Comparison of ENCODE assay signal across 8 cellular contexts in the genomic region with DNA sequence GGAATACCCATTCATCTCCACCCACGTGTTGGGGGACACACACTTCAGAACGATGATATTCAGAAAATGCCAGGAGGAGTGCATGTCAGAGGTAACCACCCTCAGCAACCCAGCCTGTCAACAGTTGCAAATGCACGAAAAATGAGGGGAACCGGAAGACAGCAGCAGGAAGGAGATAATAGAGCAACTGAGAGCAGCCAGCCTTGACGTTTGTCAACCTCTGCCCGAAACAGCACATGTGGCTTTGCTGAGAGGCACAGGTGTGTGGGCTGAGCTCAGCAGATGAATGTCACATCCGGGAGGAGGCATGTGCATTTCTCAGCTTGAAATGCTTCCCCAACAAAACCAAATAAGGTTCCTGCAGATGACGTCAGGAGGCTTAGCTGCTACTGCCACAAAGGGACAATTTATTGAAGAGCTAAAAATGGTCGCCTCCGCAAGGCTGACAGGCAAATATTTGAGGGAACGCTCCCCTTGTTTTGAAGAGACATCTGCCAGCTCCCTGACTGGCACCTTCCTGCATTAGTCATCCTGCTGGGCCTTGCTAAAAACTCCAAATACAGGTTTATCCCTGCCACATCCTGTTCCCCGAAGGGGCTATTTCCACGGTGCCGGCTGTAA.
DNase-seq lines count a peak whose midpoint lies in the region; ATAC-seq and TF ChIP-seq lines count a peak whose summit lies in the region.

No MANE protein-coding gene starts in this region.

- H3K27ac ChIP-seq in Karpas-422 (ENCODE audit: low read length), result peak overlapping the region; percentile 92
- H3K27ac ChIP-seq in foreskin keratinocyte, result no peak overlapping the region
- H3K27ac ChIP-seq in SK-N-SH (ENCODE audit: low read depth in 2 of 2, low read length in 1 of 2), result no peak overlapping the region

- peaks cover 57% of the 10 kb centered on the region for H3K4me1 ChIP-seq in Karpas-422 (ENCODE audit: low read length)
- H3K4me1 ChIP-seq in foreskin keratinocyte, result no peaks in the 10 kb centered on the region
- H3K4me1 ChIP-seq in SK-N-SH (ENCODE audit: control insufficient read depth in 1 of 2, insufficient read depth in 2 of 2, low read depth in 1 of 2, low read length in 1 of 2), result no peaks in the 10 kb centered on the region

- H3F3A ChIP-seq in SK-N-SH (replicated peaks; ENCODE audit: insufficient read depth), result no peaks in the 10 kb centered on the region

- intact Hi-C loops in CD14-positive monocyte (cut with micrococcal nuclease), result no loop called here

- no peak for TF ChIP-seq RAD21 in SK-N-SH (IDR thresholded peaks at IDR 0.05; ENCODE audit: low read length)

- H3K9ac ChIP-seq in Karpas-422 (ENCODE audit: low read length) (peak overlapping the region; percentile 52), SK-N-SH (no peak overlapping the region)

- peaks cover 0 to 6% (median 4%) of the 10 kb centered on the region in 3 donors for H3K27me3 Mint-ChIP-seq in CD14-positive monocyte (ENCODE audit: low read depth in 3 of 3)

- H3K4me1 Mint-ChIP-seq in CD14-positive monocyte, result peaks cover 9% of the 10 kb centered on the region

- H3K9me3 Mint-ChIP-seq in CD14-positive monocyte, result peaks cover 3 to 7% (median 6%) of the 10 kb centered on the region in 7 donors

- H3K4me3 Mint-ChIP-seq in CD14-positive monocyte, result peak overlapping the region in 1 of 2 donors; percentile 69

- H4K20me1 ChIP-seq in Karpas-422 (ENCODE audit: insufficient read depth, low read depth, low read length) (no peaks in the 10 kb centered on the region), SK-N-SH (ENCODE audit: insufficient read depth) (no peaks in the 10 kb centered on the region)

- H3K9me3 ChIP-seq in Karpas-422 (ENCODE audit: low read length), result no peaks in the 10 kb centered on the region
- no peaks in the 10 kb centered on the region for H3K9me3 ChIP-seq in SK-N-SH

- H3K79me2 ChIP-seq in Karpas-422 (ENCODE audit: low read length) (no peaks in the 10 kb centered on the region), SK-N-SH (ENCODE audit: insufficient read depth) (no peaks in the 10 kb centered on the region)

- no peak for TF ChIP-seq CTCF in foreskin keratinocyte (conservative IDR thresholded peaks at IDR 0.05)
- no peak for TF ChIP-seq CTCF in CD14-positive monocyte (IDR thresholded peaks at IDR 0.05)
- TF ChIP-seq CTCF in SK-N-SH (IDR thresholded peaks at IDR 0.05), result no peak

- DNase-seq in EL (peak; percentile 8), Karpas-422 (peak; percentile 95), foreskin keratinocyte (peak; percentile 49 to 72), CD14-positive monocyte (ENCODE audit: low spot score) (no peak), SK-N-SH (no peak)
- DNase-seq in activated CD4-positive, alpha-beta T cell treated with anti-CD3 and anti-CD28 coated beads for 48 hours, result peak; percentile 85
- peak; percentile 50 for DNase-seq in stimulated activated CD8-positive, alpha-beta memory T cell treated with anti-CD3 and anti-CD28 coated beads, Interleukin-7, amount 100 ng/mL, for 24 hours (ENCODE audit: low read depth)

- CTCF ChIA-PET in SK-N-SH (lab: Yijun Ruan, JAX), result interaction anchor here (1.2 kb wide), 1 partner anchor 84 kb away, joined by 3 read pairs; no protein-coding TSS in a partner anchor

- TF ChIP-seq EP300 in SK-N-SH (IDR thresholded peaks at IDR 0.05; ENCODE audit: borderline replicate concordance in 1 of 2, low read depth in 1 of 2, low read length in 1 of 2), result no peak

- peak overlapping the region; percentile 44; the same call in 1 of the 2 replicates for H2AFZ ChIP-seq in Karpas-422 (ENCODE audit: low read length)
- H2AFZ ChIP-seq in SK-N-SH (ENCODE audit: low read depth), result no peak overlapping the region

- H3K36me3 ChIP-seq in Karpas-422 (ENCODE audit: insufficient read depth, low read length) (no peaks in the 10 kb centered on the region), SK-N-SH (replicated peaks in 1 of 2; ENCODE audit: control insufficient read depth in 1 of 2, insufficient read depth in 2 of 2, low read length in 1 of 2) (no peaks in the 10 kb centered on the region)

- WGBS in SK-N-SH (ENCODE audit: low lambda C conversion rate), result 60% methylated on average over 14 of the region's 14 CpGs

- POLR2A ChIA-PET in SK-N-SH (lab: Yijun Ruan, JAX), result no interaction called here

- peak overlapping the region; percentile 44 for H3K4me3 ChIP-seq in Karpas-422 (ENCODE audit: low read length)
- H3K4me3 ChIP-seq in SK-N-SH (ENCODE audit: low read depth in 2 of 2, low read length in 1 of 2), result no peak overlapping the region

- H3K36me3 Mint-ChIP-seq in CD14-positive monocyte, result no peaks in the 10 kb centered on the region

- peak overlapping the region; percentile 48 for H3K4me2 ChIP-seq in Karpas-422 (ENCODE audit: low read depth, low read length, poor library complexity, severe bottlenecking)
- H3K4me2 ChIP-seq in SK-N-SH, result no peak overlapping the region

- no peak overlapping the region for H3K27ac Mint-ChIP-seq in CD14-positive monocyte

- H3K27me3 ChIP-seq in Karpas-422 (ENCODE audit: low read length) (no peaks in the 10 kb centered on the region), foreskin keratinocyte (no peaks in the 10 kb centered on the region), SK-N-SH (ENCODE audit: insufficient read depth) (no peaks in the 10 kb centered on the region)

- ATAC-seq in GM21526 (IDR thresholded peaks at IDR 0.05; ENCODE audit: low FRiP score, unreplicated experiment) (peak; percentile 100), foreskin keratinocyte (peak; percentile 93)

- H3K9me2 ChIP-seq in Karpas-422 (replicated peaks; ENCODE audit: insufficient read depth, low read length) (no peaks in the 10 kb centered on the region), SK-N-SH (no peaks in the 10 kb centered on the region)

TF ChIP-seq in SK-N-SH, 30 proteins besides CTCF, POLR2A, EP300 and RAD21:
- TF ChIP-seq RCOR1 (IDR thresholded peaks at IDR 0.05; ENCODE audit: low read length) (no peak), MEF2A (IDR thresholded peaks at IDR 0.05; ENCODE audit: borderline replicate concordance, low read depth) (no peak), JUND (IDR thresholded peaks at IDR 0.05) (no peak), NFIC (IDR thresholded peaks at IDR 0.05; ENCODE audit: borderline replicate concordance) (no peak), TAF1 (IDR thresholded peaks at IDR 0.05; ENCODE audit: borderline replicate concordance, low read depth, low read length) (no peak), GATA2 (CRISPR knock-in tag; IDR thresholded peaks at IDR 0.05) (no peak), USF1 (IDR thresholded peaks at IDR 0.05; ENCODE audit: borderline replicate concordance, low read depth) (no peak), RXRA (IDR thresholded peaks at IDR 0.05; ENCODE audit: borderline replicate concordance, low read depth) (no peak), NRF1 (IDR thresholded peaks at IDR 0.05; ENCODE audit: low read depth, low read length) (no peak), FOSL2 (IDR thresholded peaks at IDR 0.05; ENCODE audit: borderline replicate concordance, low read depth) (no peak), RFX5 (IDR thresholded peaks at IDR 0.05; ENCODE audit: low read length) (no peak), FOXJ3 (CRISPR knock-in tag; IDR thresholded peaks at IDR 0.05) (no peak)
- TF ChIP-seq, protein P1, sequence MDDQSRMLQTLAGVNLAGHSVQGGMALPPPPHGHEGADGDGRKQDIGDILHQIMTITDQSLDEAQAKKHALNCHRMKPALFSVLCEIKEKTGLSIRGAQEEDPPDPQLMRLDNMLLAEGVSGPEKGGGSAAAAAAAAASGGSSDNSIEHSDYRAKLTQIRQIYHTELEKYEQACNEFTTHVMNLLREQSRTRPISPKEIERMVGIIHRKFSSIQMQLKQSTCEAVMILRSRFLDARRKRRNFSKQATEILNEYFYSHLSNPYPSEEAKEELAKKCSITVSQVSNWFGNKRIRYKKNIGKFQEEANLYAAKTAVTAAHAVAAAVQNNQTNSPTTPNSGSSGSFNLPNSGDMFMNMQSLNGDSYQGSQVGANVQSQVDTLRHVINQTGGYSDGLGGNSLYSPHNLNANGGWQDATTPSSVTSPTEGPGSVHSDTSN (IDR thresholded peaks at IDR 0.05), result no peak

Comparison
In these comparisons a context has a peak if more than half of its experiments do, and no peak if none do; other contexts are left out.
1. DNase-seq: peak in EL (single experiment), Karpas-422 (single experiment), activated CD4-positive, alpha-beta T cell treated with anti-CD3 and anti-CD28 coated beads for 48 hours (single experiment), foreskin keratinocyte (2 of 2) and stimulated activated CD8-positive, alpha-beta memory T cell treated with anti-CD3 and anti-CD28 coated beads, Interleukin-7, amount 100 ng/mL, for 24 hours (single experiment); none in CD14-positive monocyte (single experiment) and SK-N-SH (single experiment).